ENCODE assay signal across 9 cellular contexts in the genomic region with DNA sequence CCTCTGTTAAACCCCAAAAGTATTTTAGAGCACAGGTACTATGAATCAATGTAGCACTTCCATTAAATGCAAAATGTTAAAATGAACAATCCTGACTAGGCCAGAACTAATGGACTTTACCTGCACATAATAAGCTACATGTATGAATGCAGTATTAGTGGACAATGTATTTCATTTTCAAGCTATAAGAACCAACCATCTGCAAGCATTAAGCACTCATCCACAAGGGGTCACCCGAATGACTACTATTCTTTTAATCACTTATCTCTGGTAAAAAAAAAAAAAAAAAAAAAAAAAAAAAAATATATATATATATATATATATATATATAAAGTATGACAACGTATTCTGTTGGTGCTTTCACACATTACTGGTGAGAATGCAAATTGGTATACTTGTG. TPM values are rescaled to one million over a fixed set of nuclear protein-coding genes. Genes with fewer than 3 reads are reported as not detected.
A peak's percentile ranks its signal among the peaks of the same experiment; 100 is the strongest.
DNase-seq lines count a peak whose midpoint lies in the region; ATAC-seq and TF ChIP-seq lines count a peak whose summit lies in the region.
"Had no signal": no experiment of that assay in that cellular context is flagged by ENCODE, and none has a peak within 500 bp of the region (broad histone marks: within the 10 kb centered on the region; RNA-seq: fewer than 3 reads in every experiment).

No MANE protein-coding gene starts in this region.

- DNase-seq in activated T-cell treated with anti-CD3 and anti-CD28 coated beads, Interleukin-2, amount 50 U/mL, for 72 hours = no peak
- no peak for DNase-seq in activated T-cell treated with anti-CD3 and anti-CD28 coated beads, Interleukin-2, amount 50 U/mL, for 1 hour
- peak; percentile 43 for DNase-seq in Jurkat, Clone E6-1 (ENCODE audit: low read depth, low spot score)
- DNase-seq in astrocyte of the cerebellum (ENCODE audit: low read depth) (peak; percentile 9), naive B cell (peak; percentile 13), putamen (ENCODE audit: low spot score) (no peak), NCI-H1048 (lab: John Stamatoyannopoulos, UW) (no peak)

- H3K36me3 Mint-ChIP-seq in activated T-cell treated with anti-CD3 and anti-CD28 coated beads, Interleukin-2, amount 50 U/mL, for 72 hours (ENCODE audit: insufficient read depth in 2 of 2) = no peaks in the 10 kb centered on the region
- H3K36me3 Mint-ChIP-seq in naive B cell = peaks cover 7 to 11% of the 10 kb centered on the region in 2 donors

- no peaks in the 10 kb centered on the region for H3K27me3 Mint-ChIP-seq in activated T-cell treated with anti-CD3 and anti-CD28 coated beads, Interleukin-2, amount 50 U/mL, for 72 hours (ENCODE audit: low read depth)
- no peaks in the 10 kb centered on the region for H3K27me3 Mint-ChIP-seq in naive B cell

- TF ChIP-seq CTCF in astrocyte of the cerebellum (IDR thresholded peaks at IDR 0.05; ENCODE audit: low read depth, low read length, missing control alignments) = peak; percentile 5

- H3K4me3 Mint-ChIP-seq in activated T-cell treated with anti-CD3 and anti-CD28 coated beads, Interleukin-2, amount 50 U/mL, for 72 hours = peak overlapping the region in 1 of 2 donors; percentile 50
- no peak overlapping the region for H3K4me3 Mint-ChIP-seq in naive B cell

- ATAC-seq in activated T-cell treated with anti-CD3 and anti-CD28 coated beads, Interleukin-2, amount 50 U/mL, for 72 hours (replicated peaks in 1 of 2) = no peak
- ATAC-seq in naive B cell (ENCODE audit: low read depth in 2 of 2) (peak; percentile 25 to 48), GM21786 (IDR thresholded peaks at IDR 0.05; ENCODE audit: unreplicated experiment) (no peak)

- no peak overlapping the region for H3K4me3 ChIP-seq in Jurkat, Clone E6-1 (ENCODE audit: low read length)
- H3K4me3 ChIP-seq in astrocyte of the cerebellum (ENCODE audit: low read depth, low read length) = no peak overlapping the region
- H3K4me3 ChIP-seq: prostate gland had no signal

- H3K4me1 Mint-ChIP-seq in activated T-cell treated with anti-CD3 and anti-CD28 coated beads, Interleukin-2, amount 50 U/mL, for 72 hours (ENCODE audit: low read depth) = peaks cover 78% of the 10 kb centered on the region
- H3K4me1 Mint-ChIP-seq in naive B cell = peaks cover 57 to 78% (median 73%) of the 10 kb centered on the region in 3 donors

- H3K9me3 Mint-ChIP-seq in activated T-cell treated with anti-CD3 and anti-CD28 coated beads, Interleukin-2, amount 50 U/mL, for 72 hours = no peaks in the 10 kb centered on the region
- H3K9me3 Mint-ChIP-seq in naive B cell = no peaks in the 10 kb centered on the region

- in situ Hi-C loops in astrocyte of the cerebellum (cut with HindIII; ENCODE audit: low sequenced_read_pairs) = no loop called here

- peak overlapping the region; percentile 64 for H3K27ac Mint-ChIP-seq in activated T-cell treated with anti-CD3 and anti-CD28 coated beads, Interleukin-2, amount 50 U/mL, for 72 hours
- peak overlapping the region in 5 of 6 donors; percentile 51 to 86 (median 78) for H3K27ac Mint-ChIP-seq in naive B cell

RNA-seq across cellular contexts. Expression of gene HERC1, which starts 7.2 kb away (rescaled TPM):
- total RNA-seq in activated T-cell treated with anti-CD3 and anti-CD28 coated beads, Interleukin-2, amount 50 U/mL, for 72 hours = 10 to 100 TPM; 67.8 to 77.6 TPM
- 32.6 TPM for polyA plus RNA-seq in Jurkat, Clone E6-1 (2012; ENCODE audit: insufficient read depth, insufficient read length)
- 10 to 100 TPM; 15.8 to 40.7 (median 31.7) TPM for polyA plus RNA-seq in naive B cell (ENCODE audit: low read depth in 6 of 6)

Comparison
In these comparisons a context has a peak if more than half of its experiments do, and no peak if none do; other contexts are left out.
1. ATAC-seq: peak in naive B cell (2 of 2); none in activated T-cell treated with anti-CD3 and anti-CD28 coated beads, Interleukin-2, amount 50 U/mL, for 72 hours (0 of 2) and GM21786 (single experiment).
2. DNase-seq: peak in Jurkat, Clone E6-1 (single experiment), astrocyte of the cerebellum (single experiment) and naive B cell (single experiment); none in activated T-cell treated with anti-CD3 and anti-CD28 coated beads, Interleukin-2, amount 50 U/mL, for 72 hours (0 of 2), activated T-cell treated with anti-CD3 and anti-CD28 coated beads, Interleukin-2, amount 50 U/mL, for 1 hour (single experiment), putamen (single experiment) and NCI-H1048 (single experiment).